9 cellular contexts compared by ENCODE assay signal in genomic region chr12:77999074-77999715, GRCh38.
DNase-seq lines count a peak whose midpoint lies in the region; ATAC-seq and TF ChIP-seq lines count a peak whose summit lies in the region.
"Had no signal": no experiment of that assay in that cellular context is flagged by ENCODE, and none has a peak within 500 bp of the region (broad histone marks: within the 10 kb centered on the region; RNA-seq: fewer than 3 reads in every experiment).

No MANE protein-coding gene starts in this region.

- intact Hi-C loops in left lung (cut with DNase I) (no loop called here), ascending aorta (cut with DNase I) (no loop called here)

- H3K36me3 ChIP-seq in left lung (no peaks in the 10 kb centered on the region), ascending aorta (no peaks in the 10 kb centered on the region)

- ATAC-seq in GM18511 (IDR thresholded peaks at IDR 0.05; ENCODE audit: unreplicated experiment) (peak; percentile 73), GM21825 (IDR thresholded peaks at IDR 0.05; ENCODE audit: unreplicated experiment) (peak; percentile 84), HG03565 (IDR thresholded peaks at IDR 0.05; ENCODE audit: unreplicated experiment) (peak; percentile 58), left lung (peak; percentile 18)

- no peaks in the 10 kb centered on the region for H3K9me3 ChIP-seq in left lung
- H3K9me3 ChIP-seq in ascending aorta: no peaks in the 10 kb centered on the region
- H3K9me3 ChIP-seq: body of pancreas had no signal

- no peak for DNase-seq in left lung
- DNase-seq in HT-29 (ENCODE audit: low spot score): no peak
- no peak for DNase-seq in DMS 273 treated with DMSO at 0.1 percent for 48 hours (lab: John Stamatoyannopoulos, UW)
- DNase-seq in NCI-H226: no peak
- no peak for DNase-seq in ascending aorta (ENCODE audit: low spot score in 2 of 2)
- DNase-seq: body of pancreas had no signal

- TF ChIP-seq CTCF in left lung (IDR thresholded peaks at IDR 0.05) (no peak), ascending aorta (IDR thresholded peaks at IDR 0.05) (no peak)

- H3K27me3 ChIP-seq in left lung (no peaks in the 10 kb centered on the region), ascending aorta (no peaks in the 10 kb centered on the region)
- H3K27me3 ChIP-seq: body of pancreas had no signal

- H3K27ac ChIP-seq in left lung: peak overlapping the region in 1 of 2 donors; percentile 26
- no peak overlapping the region for H3K27ac ChIP-seq in ascending aorta
- H3K27ac ChIP-seq: body of pancreas had no signal

- H3K4me3 ChIP-seq in left lung (no peak overlapping the region), ascending aorta (no peak overlapping the region)
- H3K4me3 ChIP-seq: body of pancreas had no signal

- H3K4me1 ChIP-seq in left lung (peaks cover 0 to 16% of the 10 kb centered on the region in 2 donors), ascending aorta (no peaks in the 10 kb centered on the region)
- H3K4me1 ChIP-seq: body of pancreas had no signal

Comparison
In these comparisons a context has a peak if more than half of its experiments do, and no peak if none do; other contexts are left out.
1. ATAC-seq: peak in every context shown above with its lines; median percentile 84 in GM21825; 73 in GM18511; 58 in HG03565; 18 in left lung.